Comparison of ENCODE assay signal across 1 cellular context in the genomic region with DNA sequence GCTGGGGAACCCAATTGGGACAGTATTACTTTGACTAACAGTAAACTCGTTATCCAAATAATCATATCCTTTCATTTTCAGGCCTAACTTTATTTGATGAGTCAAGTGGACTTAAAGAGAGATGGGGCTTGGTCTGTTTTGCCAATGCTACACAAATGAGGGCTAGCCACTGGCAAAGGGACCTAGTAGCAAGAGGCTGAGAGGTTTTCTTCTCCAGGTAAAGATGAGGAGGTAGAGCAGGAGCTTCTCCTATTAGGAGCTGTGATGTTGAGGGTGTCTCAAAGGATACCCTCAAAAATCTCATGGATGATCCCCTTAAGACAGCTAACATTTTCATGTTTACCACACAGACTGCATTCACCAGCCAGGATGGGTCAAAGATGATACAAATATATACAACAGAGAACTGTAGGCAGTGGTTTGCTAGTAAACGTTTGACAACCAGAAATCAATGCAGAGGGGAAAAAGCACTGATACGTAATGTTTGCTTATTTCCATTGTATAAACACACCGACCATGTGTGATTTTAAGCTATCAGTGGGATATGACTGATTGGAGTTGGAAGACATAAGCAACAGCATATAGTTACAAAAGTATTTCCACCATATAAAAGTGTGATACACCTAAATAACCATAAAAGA.
A peak's percentile ranks its signal among the peaks of the same experiment; 100 is the strongest.
TF ChIP-seq lines count a peak whose summit lies in the region.

No MANE protein-coding gene starts in this region.

TF ChIP-seq in HepG2, 621 proteins besides CTCF, POLR2A, EP300 and RAD21 (continued from another document and continues in another):
- TF ChIP-seq CCAR2 (optimal IDR thresholded peaks at IDR 0.05; ENCODE audit: low read depth, low read length), result no peak
- TF ChIP-seq DNMT1 (CRISPR knock-in tag; IDR thresholded peaks at IDR 0.05), result no peak
- peak; percentile 67; the same call in 1 of the 2 replicates for TF ChIP-seq TBX2 (CRISPR knock-in tag; IDR thresholded peaks at IDR 0.05; ENCODE audit: borderline replicate concordance)
- no peak for TF ChIP-seq PHF8 (CRISPR knock-in tag; IDR thresholded peaks at IDR 0.05)
- TF ChIP-seq KLF9 (CRISPR knock-in tag; IDR thresholded peaks at IDR 0.05; ENCODE audit: low read depth), result no peak
- TF ChIP-seq HOXA5 (CRISPR knock-in tag; IDR thresholded peaks at IDR 0.05), result peak; percentile 67; the same call in 1 of the 2 replicates
- no peak for TF ChIP-seq ZNF788 (CRISPR knock-in tag; IDR thresholded peaks at IDR 0.05; ENCODE audit: borderline replicate concordance)
- TF ChIP-seq, protein P1, sequence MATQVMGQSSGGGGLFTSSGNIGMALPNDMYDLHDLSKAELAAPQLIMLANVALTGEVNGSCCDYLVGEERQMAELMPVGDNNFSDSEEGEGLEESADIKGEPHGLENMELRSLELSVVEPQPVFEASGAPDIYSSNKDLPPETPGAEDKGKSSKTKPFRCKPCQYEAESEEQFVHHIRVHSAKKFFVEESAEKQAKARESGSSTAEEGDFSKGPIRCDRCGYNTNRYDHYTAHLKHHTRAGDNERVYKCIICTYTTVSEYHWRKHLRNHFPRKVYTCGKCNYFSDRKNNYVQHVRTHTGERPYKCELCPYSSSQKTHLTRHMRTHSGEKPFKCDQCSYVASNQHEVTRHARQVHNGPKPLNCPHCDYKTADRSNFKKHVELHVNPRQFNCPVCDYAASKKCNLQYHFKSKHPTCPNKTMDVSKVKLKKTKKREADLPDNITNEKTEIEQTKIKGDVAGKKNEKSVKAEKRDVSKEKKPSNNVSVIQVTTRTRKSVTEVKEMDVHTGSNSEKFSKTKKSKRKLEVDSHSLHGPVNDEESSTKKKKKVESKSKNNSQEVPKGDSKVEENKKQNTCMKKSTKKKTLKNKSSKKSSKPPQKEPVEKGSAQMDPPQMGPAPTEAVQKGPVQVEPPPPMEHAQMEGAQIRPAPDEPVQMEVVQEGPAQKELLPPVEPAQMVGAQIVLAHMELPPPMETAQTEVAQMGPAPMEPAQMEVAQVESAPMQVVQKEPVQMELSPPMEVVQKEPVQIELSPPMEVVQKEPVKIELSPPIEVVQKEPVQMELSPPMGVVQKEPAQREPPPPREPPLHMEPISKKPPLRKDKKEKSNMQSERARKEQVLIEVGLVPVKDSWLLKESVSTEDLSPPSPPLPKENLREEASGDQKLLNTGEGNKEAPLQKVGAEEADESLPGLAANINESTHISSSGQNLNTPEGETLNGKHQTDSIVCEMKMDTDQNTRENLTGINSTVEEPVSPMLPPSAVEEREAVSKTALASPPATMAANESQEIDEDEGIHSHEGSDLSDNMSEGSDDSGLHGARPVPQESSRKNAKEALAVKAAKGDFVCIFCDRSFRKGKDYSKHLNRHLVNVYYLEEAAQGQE (IDR thresholded peaks at IDR 0.05; ENCODE audit: borderline replicate concordance in 1 of 2, low read depth in 1 of 2, low read length in 2 of 2), result no peak
- TF ChIP-seq NCOA5 (CRISPR knock-in tag; IDR thresholded peaks at IDR 0.05), result no peak
- TF ChIP-seq THRA (CRISPR knock-in tag; IDR thresholded peaks at IDR 0.05; ENCODE audit: borderline replicate concordance), result no peak
- 0 out of 2 replicates have a peak, but pooled peaks have one; percentile 54 for TF ChIP-seq SALL2 (CRISPR knock-in tag; IDR thresholded peaks at IDR 0.05)
- TF ChIP-seq, protein P2, sequence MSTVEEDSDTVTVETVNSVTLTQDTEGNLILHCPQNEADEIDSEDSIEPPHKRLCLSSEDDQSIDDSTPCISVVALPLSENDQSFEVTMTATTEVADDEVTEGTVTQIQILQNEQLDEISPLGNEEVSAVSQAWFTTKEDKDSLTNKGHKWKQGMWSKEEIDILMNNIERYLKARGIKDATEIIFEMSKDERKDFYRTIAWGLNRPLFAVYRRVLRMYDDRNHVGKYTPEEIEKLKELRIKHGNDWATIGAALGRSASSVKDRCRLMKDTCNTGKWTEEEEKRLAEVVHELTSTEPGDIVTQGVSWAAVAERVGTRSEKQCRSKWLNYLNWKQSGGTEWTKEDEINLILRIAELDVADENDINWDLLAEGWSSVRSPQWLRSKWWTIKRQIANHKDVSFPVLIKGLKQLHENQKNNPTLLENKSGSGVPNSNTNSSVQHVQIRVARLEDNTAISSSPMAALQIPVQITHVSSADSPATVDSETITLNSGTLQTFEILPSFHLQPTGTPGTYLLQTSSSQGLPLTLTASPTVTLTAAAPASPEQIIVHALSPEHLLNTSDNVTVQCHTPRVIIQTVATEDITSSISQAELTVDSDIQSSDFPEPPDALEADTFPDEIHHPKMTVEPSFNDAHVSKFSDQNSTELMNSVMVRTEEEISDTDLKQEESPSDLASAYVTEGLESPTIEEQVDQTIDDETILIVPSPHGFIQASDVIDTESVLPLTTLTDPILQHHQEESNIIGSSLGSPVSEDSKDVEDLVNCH (CRISPR knock-in tag; IDR thresholded peaks at IDR 0.05), result no peak
- TF ChIP-seq ZNF251 (CRISPR knock-in tag; IDR thresholded peaks at IDR 0.05), result no peak
- TF ChIP-seq FLYWCH1 (CRISPR knock-in tag; IDR thresholded peaks at IDR 0.05), result no peak
- TF ChIP-seq ZNF432 (CRISPR knock-in tag; IDR thresholded peaks at IDR 0.05; ENCODE audit: borderline replicate concordance), result no peak
- no peak for TF ChIP-seq ZFP82 (CRISPR knock-in tag; IDR thresholded peaks at IDR 0.05; ENCODE audit: borderline replicate concordance)
- TF ChIP-seq ZNF747 (CRISPR knock-in tag; IDR thresholded peaks at IDR 0.05; ENCODE audit: borderline replicate concordance), result no peak
- no peak for TF ChIP-seq HNRNPLL (IDR thresholded peaks at IDR 0.05; ENCODE audit: low read depth, low read length, poor library complexity, severe bottlenecking)
- TF ChIP-seq, protein P3, sequence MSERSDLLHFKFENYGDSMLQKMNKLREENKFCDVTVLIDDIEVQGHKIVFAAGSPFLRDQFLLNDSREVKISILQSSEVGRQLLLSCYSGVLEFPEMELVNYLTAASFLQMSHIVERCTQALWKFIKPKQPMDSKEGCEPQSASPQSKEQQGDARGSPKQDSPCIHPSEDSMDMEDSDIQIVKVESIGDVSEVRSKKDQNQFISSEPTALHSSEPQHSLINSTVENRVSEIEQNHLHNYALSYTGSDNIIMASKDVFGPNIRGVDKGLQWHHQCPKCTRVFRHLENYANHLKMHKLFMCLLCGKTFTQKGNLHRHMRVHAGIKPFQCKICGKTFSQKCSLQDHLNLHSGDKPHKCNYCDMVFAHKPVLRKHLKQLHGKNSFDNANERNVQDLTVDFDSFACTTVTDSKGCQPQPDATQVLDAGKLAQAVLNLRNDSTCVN (CRISPR knock-in tag; IDR thresholded peaks at IDR 0.05; ENCODE audit: borderline replicate concordance), result no peak
- no peak for TF ChIP-seq ZNF160 (CRISPR knock-in tag; IDR thresholded peaks at IDR 0.05)
- TF ChIP-seq ARID3A (IDR thresholded peaks at IDR 0.05; ENCODE audit: low read depth, low read length), result peak; percentile 88
- TF ChIP-seq TCF7 (IDR thresholded peaks at IDR 0.05; ENCODE audit: low read depth), result peak; percentile 57
- TF ChIP-seq HES4 (CRISPR knock-in tag; IDR thresholded peaks at IDR 0.05; ENCODE audit: borderline replicate concordance), result no peak
- TF ChIP-seq, protein P4, sequence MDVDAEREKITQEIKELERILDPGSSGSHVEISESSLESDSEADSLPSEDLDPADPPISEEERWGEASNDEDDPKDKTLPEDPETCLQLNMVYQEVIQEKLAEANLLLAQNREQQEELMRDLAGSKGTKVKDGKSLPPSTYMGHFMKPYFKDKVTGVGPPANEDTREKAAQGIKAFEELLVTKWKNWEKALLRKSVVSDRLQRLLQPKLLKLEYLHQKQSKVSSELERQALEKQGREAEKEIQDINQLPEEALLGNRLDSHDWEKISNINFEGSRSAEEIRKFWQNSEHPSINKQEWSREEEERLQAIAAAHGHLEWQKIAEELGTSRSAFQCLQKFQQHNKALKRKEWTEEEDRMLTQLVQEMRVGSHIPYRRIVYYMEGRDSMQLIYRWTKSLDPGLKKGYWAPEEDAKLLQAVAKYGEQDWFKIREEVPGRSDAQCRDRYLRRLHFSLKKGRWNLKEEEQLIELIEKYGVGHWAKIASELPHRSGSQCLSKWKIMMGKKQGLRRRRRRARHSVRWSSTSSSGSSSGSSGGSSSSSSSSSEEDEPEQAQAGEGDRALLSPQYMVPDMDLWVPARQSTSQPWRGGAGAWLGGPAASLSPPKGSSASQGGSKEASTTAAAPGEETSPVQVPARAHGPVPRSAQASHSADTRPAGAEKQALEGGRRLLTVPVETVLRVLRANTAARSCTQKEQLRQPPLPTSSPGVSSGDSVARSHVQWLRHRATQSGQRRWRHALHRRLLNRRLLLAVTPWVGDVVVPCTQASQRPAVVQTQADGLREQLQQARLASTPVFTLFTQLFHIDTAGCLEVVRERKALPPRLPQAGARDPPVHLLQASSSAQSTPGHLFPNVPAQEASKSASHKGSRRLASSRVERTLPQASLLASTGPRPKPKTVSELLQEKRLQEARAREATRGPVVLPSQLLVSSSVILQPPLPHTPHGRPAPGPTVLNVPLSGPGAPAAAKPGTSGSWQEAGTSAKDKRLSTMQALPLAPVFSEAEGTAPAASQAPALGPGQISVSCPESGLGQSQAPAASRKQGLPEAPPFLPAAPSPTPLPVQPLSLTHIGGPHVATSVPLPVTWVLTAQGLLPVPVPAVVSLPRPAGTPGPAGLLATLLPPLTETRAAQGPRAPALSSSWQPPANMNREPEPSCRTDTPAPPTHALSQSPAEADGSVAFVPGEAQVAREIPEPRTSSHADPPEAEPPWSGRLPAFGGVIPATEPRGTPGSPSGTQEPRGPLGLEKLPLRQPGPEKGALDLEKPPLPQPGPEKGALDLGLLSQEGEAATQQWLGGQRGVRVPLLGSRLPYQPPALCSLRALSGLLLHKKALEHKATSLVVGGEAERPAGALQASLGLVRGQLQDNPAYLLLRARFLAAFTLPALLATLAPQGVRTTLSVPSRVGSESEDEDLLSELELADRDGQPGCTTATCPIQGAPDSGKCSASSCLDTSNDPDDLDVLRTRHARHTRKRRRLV (CRISPR knock-in tag; IDR thresholded peaks at IDR 0.05), result no peak
- peak; percentile 91 for TF ChIP-seq ISL2 (CRISPR knock-in tag; IDR thresholded peaks at IDR 0.05)
- peak; percentile 35 for TF ChIP-seq ASH2L (IDR thresholded peaks at IDR 0.05; ENCODE audit: insufficient read length, low read depth, low read length)
- TF ChIP-seq SOX5 (CRISPR knock-in tag; IDR thresholded peaks at IDR 0.05; ENCODE audit: borderline replicate concordance), result peak; percentile 79; the same call in 1 of the 2 replicates
- TF ChIP-seq CREM (IDR thresholded peaks at IDR 0.05), result peak; percentile 79
- no peak for TF ChIP-seq CREM (CRISPR knock-in tag; IDR thresholded peaks at IDR 0.05)
- no peak for TF ChIP-seq HNRNPH1 (optimal IDR thresholded peaks at IDR 0.05; ENCODE audit: low read depth, low read length)
- TF ChIP-seq ONECUT2 (CRISPR knock-in tag; IDR thresholded peaks at IDR 0.05), result peak; percentile 95
- TF ChIP-seq, protein P5, sequence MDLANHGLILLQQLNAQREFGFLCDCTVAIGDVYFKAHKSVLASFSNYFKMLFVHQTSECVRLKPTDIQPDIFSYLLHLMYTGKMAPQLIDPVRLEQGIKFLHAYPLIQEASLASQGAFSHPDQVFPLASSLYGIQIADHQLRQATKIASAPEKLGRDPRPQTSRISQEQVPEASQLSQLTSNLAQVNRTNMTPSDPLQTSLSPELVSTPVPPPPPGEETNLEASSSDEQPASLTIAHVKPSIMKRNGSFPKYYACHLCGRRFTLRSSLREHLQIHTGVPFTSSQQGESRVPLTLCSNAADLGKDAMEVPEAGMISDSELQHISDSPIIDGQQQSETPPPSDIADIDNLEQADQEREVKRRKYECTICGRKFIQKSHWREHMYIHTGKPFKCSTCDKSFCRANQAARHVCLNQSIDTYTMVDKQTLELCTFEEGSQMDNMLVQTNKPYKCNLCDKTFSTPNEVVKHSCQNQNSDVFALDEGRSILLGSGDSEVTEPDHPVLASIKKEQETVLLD (CRISPR knock-in tag; IDR thresholded peaks at IDR 0.05; ENCODE audit: low read depth), result no peak
- no peak for TF ChIP-seq ZSCAN29 (CRISPR knock-in tag; conservative IDR thresholded peaks at IDR 0.05)
- TF ChIP-seq IKZF4 (CRISPR knock-in tag; IDR thresholded peaks at IDR 0.05; ENCODE audit: borderline replicate concordance, low read depth, not compliant biosample characterization), result no peak
- TF ChIP-seq, protein P6, sequence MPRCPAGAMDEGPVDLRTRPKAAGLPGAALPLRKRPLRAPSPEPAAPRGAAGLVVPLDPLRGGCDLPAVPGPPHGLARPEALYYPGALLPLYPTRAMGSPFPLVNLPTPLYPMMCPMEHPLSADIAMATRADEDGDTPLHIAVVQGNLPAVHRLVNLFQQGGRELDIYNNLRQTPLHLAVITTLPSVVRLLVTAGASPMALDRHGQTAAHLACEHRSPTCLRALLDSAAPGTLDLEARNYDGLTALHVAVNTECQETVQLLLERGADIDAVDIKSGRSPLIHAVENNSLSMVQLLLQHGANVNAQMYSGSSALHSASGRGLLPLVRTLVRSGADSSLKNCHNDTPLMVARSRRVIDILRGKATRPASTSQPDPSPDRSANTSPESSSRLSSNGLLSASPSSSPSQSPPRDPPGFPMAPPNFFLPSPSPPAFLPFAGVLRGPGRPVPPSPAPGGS (CRISPR knock-in tag; IDR thresholded peaks at IDR 0.05), result no peak
- TF ChIP-seq, protein P7, sequence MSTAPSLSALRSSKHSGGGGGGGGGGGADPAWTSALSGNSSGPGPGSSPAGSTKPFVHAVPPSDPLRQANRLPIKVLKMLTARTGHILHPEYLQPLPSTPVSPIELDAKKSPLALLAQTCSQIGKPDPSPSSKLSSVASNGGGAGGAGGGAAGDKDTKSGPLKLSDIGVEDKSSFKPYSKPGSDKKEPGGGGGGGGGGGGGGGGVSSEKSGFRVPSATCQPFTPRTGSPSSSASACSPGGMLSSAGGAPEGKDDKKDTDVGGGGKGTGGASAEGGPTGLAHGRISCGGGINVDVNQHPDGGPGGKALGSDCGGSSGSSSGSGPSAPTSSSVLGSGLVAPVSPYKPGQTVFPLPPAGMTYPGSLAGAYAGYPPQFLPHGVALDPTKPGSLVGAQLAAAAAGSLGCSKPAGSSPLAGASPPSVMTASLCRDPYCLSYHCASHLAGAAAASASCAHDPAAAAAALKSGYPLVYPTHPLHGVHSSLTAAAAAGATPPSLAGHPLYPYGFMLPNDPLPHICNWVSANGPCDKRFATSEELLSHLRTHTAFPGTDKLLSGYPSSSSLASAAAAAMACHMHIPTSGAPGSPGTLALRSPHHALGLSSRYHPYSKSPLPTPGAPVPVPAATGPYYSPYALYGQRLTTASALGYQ (CRISPR knock-in tag; IDR thresholded peaks at IDR 0.05), result peak; percentile 77
- no peak for TF ChIP-seq CBX5 (CRISPR knock-in tag; IDR thresholded peaks at IDR 0.05; ENCODE audit: borderline replicate concordance)
